25 cellular contexts compared by ENCODE assay signal in the genomic region with DNA sequence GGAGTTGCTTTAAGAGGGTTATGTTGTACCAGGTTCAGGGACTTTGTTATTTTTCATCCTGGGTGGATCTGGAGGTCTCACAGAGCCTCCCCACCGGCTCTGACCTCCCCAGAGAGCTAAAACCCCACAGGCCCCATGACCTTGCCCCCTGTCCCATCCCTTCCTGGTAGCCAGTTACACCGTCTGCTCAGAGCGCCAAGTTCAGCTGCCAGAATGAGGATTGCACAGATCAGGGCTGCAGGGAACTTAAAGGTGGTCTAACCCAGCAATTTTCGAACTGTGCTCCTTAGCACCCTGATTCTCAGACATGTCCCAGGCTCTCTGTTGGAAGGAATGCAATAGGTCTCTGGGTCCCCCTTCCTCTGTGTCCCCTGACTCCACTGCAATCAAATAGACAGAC. TPM values are rescaled to one million over a fixed set of nuclear protein-coding genes. Genes with fewer than 3 reads are reported as not detected.
DNase-seq lines count a peak whose midpoint lies in the region; ATAC-seq, FAIRE-seq and TF ChIP-seq lines count a peak whose summit lies in the region.
"Had no signal": no experiment of that assay in that cellular context is flagged by ENCODE, and none has a peak within 500 bp of the region (broad histone marks: within the 10 kb centered on the region; RNA-seq: fewer than 3 reads in every experiment).

No MANE protein-coding gene starts in this region.

- no peak overlapping the region for H3K27ac Mint-ChIP-seq in astrocyte (ENCODE audit: unreplicated experiment)

- no peak overlapping the region for H3K4me3 ChIP-seq in BLaER1 treated with 17β-estradiol and CSF1 and Interleukin-3, amounts not matched to agents 10 nM and 100 nM
- H3K4me3 ChIP-seq in astrocyte (ENCODE audit: insufficient read depth, low read depth, low read length) (peak overlapping the region; percentile 4), right atrium auricular region (no peak overlapping the region), sigmoid colon (peak overlapping the region in 1 of 4 donors; percentile 2)
- H3K4me3 ChIP-seq: lung, pancreas, PC-9, SK-N-MC, skin epidermis had no signal

- no peak for TF ChIP-seq POLR2A in sigmoid colon (IDR thresholded peaks at IDR 0.05)

- no peaks in the 10 kb centered on the region for H3K9me3 Mint-ChIP-seq in astrocyte (ENCODE audit: unreplicated experiment)
- H3K9me3 Mint-ChIP-seq: CD4-positive, alpha-beta memory T cell; HFFc6; immature natural killer cell had no signal

- H3K36me3 ChIP-seq in BLaER1 treated with 17β-estradiol and CSF1 and Interleukin-3, amounts not matched to agents 10 nM and 100 nM, result no peaks in the 10 kb centered on the region
- no peaks in the 10 kb centered on the region for H3K36me3 ChIP-seq in astrocyte (ENCODE audit: insufficient read depth, low read length)
- H3K36me3 ChIP-seq in right atrium auricular region, result peaks cover 52% of the 10 kb centered on the region
- peaks cover 0 to 13% (median 0%) of the 10 kb centered on the region in 4 donors for H3K36me3 ChIP-seq in sigmoid colon
- H3K36me3 ChIP-seq: pancreas had no signal

- H3K27ac ChIP-seq in BLaER1 treated with 17β-estradiol and CSF1 and Interleukin-3, amounts not matched to agents 10 nM and 100 nM, result no peak overlapping the region
- no peak overlapping the region for H3K27ac ChIP-seq in astrocyte (ENCODE audit: low read depth, low read length)
- H3K27ac ChIP-seq in right atrium auricular region, result peak overlapping the region; percentile 47 to 62
- peak overlapping the region; percentile 71 to 86 (median 80) for H3K27ac ChIP-seq in sigmoid colon
- H3K27ac ChIP-seq: pancreas, PC-9, SK-N-MC had no signal

- no peaks in the 10 kb centered on the region for H3K9me3 ChIP-seq in BLaER1 treated with 17β-estradiol and CSF1 and Interleukin-3, amounts not matched to agents 10 nM and 100 nM (replicated peaks in 1 of 11)
- H3K9me3 ChIP-seq in astrocyte (ENCODE audit: insufficient read depth, low read depth, low read length) (no peaks in the 10 kb centered on the region), right atrium auricular region (no peaks in the 10 kb centered on the region), sigmoid colon (no peaks in the 10 kb centered on the region)
- H3K9me3 ChIP-seq: pancreas had no signal

- no peaks in the 10 kb centered on the region; a peak in 1 of 22 replicates for H4K20me1 ChIP-seq in BLaER1 treated with 17β-estradiol and CSF1 and Interleukin-3, amounts not matched to agents 10 nM and 100 nM
- peaks cover 17% of the 10 kb centered on the region for H4K20me1 ChIP-seq in astrocyte (ENCODE audit: insufficient read depth, low read length)

- TF ChIP-seq EP300 in sigmoid colon (IDR thresholded peaks at IDR 0.05), result no peak

- H3K4me1 ChIP-seq in BLaER1 treated with 17β-estradiol and CSF1 and Interleukin-3, amounts not matched to agents 10 nM and 100 nM, result peaks cover 24 to 36% (median 32%) of the 10 kb centered on the region in 10 experiments
- peaks cover 17% of the 10 kb centered on the region for H3K4me1 ChIP-seq in astrocyte (ENCODE audit: insufficient read depth, low read length)
- H3K4me1 ChIP-seq in right atrium auricular region, result peaks cover 0 to 39% of the 10 kb centered on the region in 2 donors
- H3K4me1 ChIP-seq in sigmoid colon, result peaks cover 0 to 38% (median 28%) of the 10 kb centered on the region in 4 donors

- H3K79me2 ChIP-seq in astrocyte (ENCODE audit: insufficient read depth, low read length), result no peaks in the 10 kb centered on the region

- H2AFZ ChIP-seq in astrocyte (ENCODE audit: low read depth, low read length), result no peak overlapping the region
- H2AFZ ChIP-seq: PC-9 had no signal

- intact Hi-C loops in sigmoid colon (cut with DNase I), result loop anchor here (1.0 to 5.0 kb wide), 2 partner anchors 13 to 39 kb away; no protein-coding TSS in a partner anchor

- no peaks in the 10 kb centered on the region for H3K36me3 Mint-ChIP-seq in astrocyte (ENCODE audit: low read depth, unreplicated experiment)
- H3K36me3 Mint-ChIP-seq: CD4-positive, alpha-beta memory T cell; immature natural killer cell had no signal

- ATAC-seq in GM19328 (IDR thresholded peaks at IDR 0.05; ENCODE audit: unreplicated experiment), result no peak

- no peak for TF ChIP-seq CTCF in astrocyte (IDR thresholded peaks at IDR 0.05; ENCODE audit: insufficient read depth, low read depth, low read length)
- no peak for TF ChIP-seq CTCF in right atrium auricular region (IDR thresholded peaks at IDR 0.05)
- no peak for TF ChIP-seq CTCF in sigmoid colon (IDR thresholded peaks at IDR 0.05)
- TF ChIP-seq CTCF in D721Med (IDR thresholded peaks at IDR 0.05; ENCODE audit: insufficient read depth, missing control alignments), result no peak

- 0 out of 22 replicates have a peak overlapping the region, but pooled peaks of 1 of the 11 experiments have one; percentile 27 for H3K9ac ChIP-seq in BLaER1 treated with 17β-estradiol and CSF1 and Interleukin-3, amounts not matched to agents 10 nM and 100 nM
- no peak overlapping the region for H3K9ac ChIP-seq in astrocyte (ENCODE audit: low read length)

- DNase-seq in astrocyte (ENCODE audit: low read depth) (no peak), right atrium auricular region (ENCODE audit: low spot score) (no peak), sigmoid colon (peak; percentile 66), mesenteric fat pad (ENCODE audit: low spot score) (no peak), D721Med (ENCODE audit: insufficient read length, low spot score) (no peak)
- DNase-seq in stimulated activated CD4-positive, alpha-beta T cell treated with anti-CD3 and anti-CD28 coated beads, Interleukin-1b, Interleukin-23, amount 100 ng/mL, for 48 hours, result no peak
- DNase-seq: CD4-positive, alpha-beta memory T cell; central memory CD4-positive, alpha-beta T cell; erythroblast; KBM-7; NCI-H187; NCI-H2227 treated with DMSO at 0.1 percent for 48 hours; PC-9; stimulated activated CD4-positive, alpha-beta T cell treated with anti-CD3 and anti-CD28 coated beads, Interleukin-4, amount 100 ng/mL, for 24 hours; T1000 had no signal

- WGBS in sigmoid colon, 2 donors, result 81 to 82% methylated on average over 4 of the region's 4 CpGs

- peaks cover 49% of the 10 kb centered on the region for H3K27me3 Mint-ChIP-seq in astrocyte (ENCODE audit: low read depth, unreplicated experiment)

- peaks cover 10% of the 10 kb centered on the region for H3K4me1 Mint-ChIP-seq in astrocyte (ENCODE audit: low read depth, unreplicated experiment)

- no peak overlapping the region for H3K4me3 Mint-ChIP-seq in astrocyte (ENCODE audit: unreplicated experiment)
- H3K4me3 Mint-ChIP-seq: HFFc6 had no signal

- peaks cover 0 to 11% (median 0%) of the 10 kb centered on the region in 11 experiments; a peak in 4 of 22 replicates for H3K27me3 ChIP-seq in BLaER1 treated with 17β-estradiol and CSF1 and Interleukin-3, amounts not matched to agents 10 nM and 100 nM
- peaks cover under 1% of the 10 kb centered on the region for H3K27me3 ChIP-seq in astrocyte (ENCODE audit: insufficient read depth, low read length)
- H3K27me3 ChIP-seq in right atrium auricular region, result no peaks in the 10 kb centered on the region
- no peaks in the 10 kb centered on the region for H3K27me3 ChIP-seq in sigmoid colon
- H3K27me3 ChIP-seq: pancreas had no signal

- peak overlapping the region in 10 of 11 experiments; percentile 18 to 74 (median 64); a peak in 20 of 22 replicates for H3K4me2 ChIP-seq in BLaER1 treated with 17β-estradiol and CSF1 and Interleukin-3, amounts not matched to agents 10 nM and 100 nM
- H3K4me2 ChIP-seq in astrocyte (ENCODE audit: low read length), result peak overlapping the region; percentile 61
- H3K4me2 ChIP-seq: PC-9 had no signal

- FAIRE-seq in astrocyte (lab: Jason Lieb, UNC) (no peak), D721Med (lab: Jason Lieb, UNC) (no peak)
- FAIRE-seq: GM12892, pancreas had no signal

RNA-seq across cellular contexts. Expression of gene ATOH8, which starts 32.1 kb away (rescaled TPM):
- total RNA-seq in astrocyte (1.2 and 1.9 TPM in 2 replicates), right atrium auricular region (100 to 1,000 TPM in 1 of 2 donors, 10 to 100 TPM in 1; 35.1 to 116 TPM), sigmoid colon (10 to 100 TPM; 12.4 to 20.6 (median 18.1) TPM), mesenteric fat pad (69.4 TPM)
- polyA plus RNA-seq in sigmoid colon, result 1 to 10 TPM; 1.6 to 9.4 (median 6.6) TPM
- total RNA-seq: activated CD8-positive, alpha-beta memory T cell treated with anti-CD3 and anti-CD28 coated beads for 36 hours; CD4-positive, alpha-beta memory T cell; PC-9 had no signal
- polyA plus RNA-seq: CD4-positive, alpha-beta memory T cell; immature natural killer cell had no signal

Comparison
In these comparisons a context has a peak if more than half of its experiments do, and no peak if none do; other contexts are left out.
1. H3K27ac ChIP-seq: peak in right atrium auricular region (2 of 2) and sigmoid colon (4 of 4); none in BLaER1 treated with 17β-estradiol and CSF1 and Interleukin-3, amounts not matched to agents 10 nM and 100 nM (0 of 11) and astrocyte (single experiment).